In genomic region chr10:100327007-100327700, GRCh38 we compare ENCODE assay signal across 9 cellular contexts. TPM values are rescaled to one million over a fixed set of nuclear protein-coding genes. Genes with fewer than 3 reads are reported as not detected.
DNase-seq lines count a peak whose midpoint lies in the region; ATAC-seq lines count a peak whose summit lies in the region.
"Had no signal": no experiment of that assay in that cellular context is flagged by ENCODE, and none has a peak within 500 bp of the region (broad histone marks: within the 10 kb centered on the region; RNA-seq: fewer than 3 reads in every experiment).

No MANE protein-coding gene starts in this region.

- peak overlapping the region; percentile 21 for H3K27ac ChIP-seq in skeletal muscle tissue (ENCODE audit: low read depth, low read length)

- ATAC-seq in GM21515 (IDR thresholded peaks at IDR 0.05; ENCODE audit: unreplicated experiment), result peak; percentile 98
- peak; percentile 99 for ATAC-seq in HG03571 (IDR thresholded peaks at IDR 0.05; ENCODE audit: unreplicated experiment)

- H3K4me1 Mint-ChIP-seq in activated CD4-positive, alpha-beta memory T cell treated with anti-CD3 and anti-CD28 coated beads, Interleukin-2, amount 10 ng/mL, durations not matched to agents 7 days and 5 days, result peaks cover 15% of the 10 kb centered on the region

- no peak overlapping the region for H3K4me3 ChIP-seq in skeletal muscle tissue (ENCODE audit: low read length in 3 of 3)

- no peak overlapping the region for H3K4me3 Mint-ChIP-seq in activated CD4-positive, alpha-beta memory T cell treated with anti-CD3 and anti-CD28 coated beads, Interleukin-2, amount 10 ng/mL, durations not matched to agents 7 days and 5 days

- no peaks in the 10 kb centered on the region for H3K9me3 Mint-ChIP-seq in activated CD4-positive, alpha-beta memory T cell treated with anti-CD3 and anti-CD28 coated beads, Interleukin-2, amount 10 ng/mL, durations not matched to agents 7 days and 5 days

- no peaks in the 10 kb centered on the region for H3K36me3 Mint-ChIP-seq in activated CD4-positive, alpha-beta memory T cell treated with anti-CD3 and anti-CD28 coated beads, Interleukin-2, amount 10 ng/mL, durations not matched to agents 7 days and 5 days (ENCODE audit: low read depth)

- DNase-seq in NCI-H345 (lab: John Stamatoyannopoulos, UW), result peak; percentile 27
- no peak for DNase-seq in NCI-H345 treated with DMSO at 0.1 percent for 48 hours (lab: John Stamatoyannopoulos, UW; ENCODE audit: unreplicated experiment)
- peak; percentile 44 for DNase-seq in activated CD4-positive, alpha-beta memory T cell treated with anti-CD3 and anti-CD28 coated beads, Interleukin-2, amount 10 ng/mL, durations not matched to agents 7 days and 5 days
- no peak for DNase-seq in glomerular visceral epithelial cell (ENCODE audit: extremely low spot score)
- no peak for DNase-seq in dermis blood vessel endothelial cell

- POLR2A ChIA-PET in activated CD4-positive, alpha-beta memory T cell treated with anti-CD3 and anti-CD28 coated beads, Interleukin-2, amount 10 ng/mL, durations not matched to agents 7 days and 5 days (lab: Charles Lee), result interaction anchor here (0.7 to 1.3 kb wide), 4 partner anchors 9 to 167 kb away, joined by 3 read pairs; no protein-coding TSS in a partner anchor

- H3K27ac Mint-ChIP-seq in activated CD4-positive, alpha-beta memory T cell treated with anti-CD3 and anti-CD28 coated beads, Interleukin-2, amount 10 ng/mL, durations not matched to agents 7 days and 5 days, result peak overlapping the region; percentile 58

- CTCF ChIA-PET in activated CD4-positive, alpha-beta memory T cell treated with anti-CD3 and anti-CD28 coated beads, Interleukin-2, amount 10 ng/mL, durations not matched to agents 7 days and 5 days (lab: Charles Lee), result interaction anchor here (1.0 to 1.4 kb wide), 3 partner anchors 11 to 192 kb away, joined by 3 to 4 read pairs (median 3); no protein-coding TSS in a partner anchor

- peaks cover 13% of the 10 kb centered on the region for H3K27me3 Mint-ChIP-seq in activated CD4-positive, alpha-beta memory T cell treated with anti-CD3 and anti-CD28 coated beads, Interleukin-2, amount 10 ng/mL, durations not matched to agents 7 days and 5 days

- H3K27me3 ChIP-seq in skeletal muscle tissue (ENCODE audit: control insufficient read depth in 3 of 3, insufficient read depth in 3 of 3, low read length in 3 of 3), result peaks cover 16 to 25% (median 17%) of the 10 kb centered on the region in 3 donors

- H3K36me3 ChIP-seq in skeletal muscle tissue (ENCODE audit: control insufficient read depth in 3 of 3, insufficient read depth in 3 of 3, low read length in 3 of 3), result no peaks in the 10 kb centered on the region

- H3K4me1 ChIP-seq in skeletal muscle tissue (ENCODE audit: control insufficient read depth in 3 of 3, insufficient read depth in 3 of 3, low read length in 3 of 3), result peaks cover 10 to 15% (median 12%) of the 10 kb centered on the region in 3 donors

- no peaks in the 10 kb centered on the region for H3K9me3 ChIP-seq in skeletal muscle tissue (ENCODE audit: control insufficient read depth in 3 of 3, low read length in 3 of 3)

- peak overlapping the region in 1 of 3 donors; percentile 44 for H3K9ac ChIP-seq in skeletal muscle tissue (ENCODE audit: low read depth in 1 of 3, low read length in 3 of 3)

RNA-seq across cellular contexts. Expression of gene PKD2L1, which starts 2.9 kb away (rescaled TPM):
- under 1 TPM in 1 of 2 experiments, not detected in 1; 0.18 TPM for total RNA-seq in activated CD4-positive, alpha-beta memory T cell treated with anti-CD3 and anti-CD28 coated beads, Interleukin-2, amount 10 ng/mL, durations not matched to agents 7 days and 5 days
- total RNA-seq in skeletal muscle tissue, result not detected
- not detected in 2 replicates for total RNA-seq in dermis blood vessel endothelial cell
- total RNA-seq: SK-MEL-5 had no signal

RNA-seq across cellular contexts. Expression of gene SCD, which starts 19.9 kb away (rescaled TPM):
- 100 to 1,000 TPM; 198 to 202 TPM for total RNA-seq in activated CD4-positive, alpha-beta memory T cell treated with anti-CD3 and anti-CD28 coated beads, Interleukin-2, amount 10 ng/mL, durations not matched to agents 7 days and 5 days
- total RNA-seq in skeletal muscle tissue (115 TPM), dermis blood vessel endothelial cell (62.3 and 297 TPM in 2 replicates)

RNA-seq across cellular contexts. Expression of gene BLOC1S2, which starts 40.7 kb away (rescaled TPM):
- 10 to 100 TPM; 47.5 to 48.8 TPM for total RNA-seq in activated CD4-positive, alpha-beta memory T cell treated with anti-CD3 and anti-CD28 coated beads, Interleukin-2, amount 10 ng/mL, durations not matched to agents 7 days and 5 days
- 9.9 TPM for total RNA-seq in skeletal muscle tissue
- total RNA-seq in dermis blood vessel endothelial cell, result 35.1 and 44.2 TPM in 2 replicates

RNA-seq across cellular contexts. Expression of gene CWF19L1, which starts 59.7 kb away (rescaled TPM):
- total RNA-seq in activated CD4-positive, alpha-beta memory T cell treated with anti-CD3 and anti-CD28 coated beads, Interleukin-2, amount 10 ng/mL, durations not matched to agents 7 days and 5 days, result 10 to 100 TPM; 36.0 to 36.7 TPM
- total RNA-seq in skeletal muscle tissue (29.2 TPM), dermis blood vessel endothelial cell (32.5 and 37.0 TPM in 2 replicates)

Comparison
In these comparisons a context has a peak if more than half of its experiments do, and no peak if none do; other contexts are left out.
1. DNase-seq: peak in NCI-H345 (single experiment) and activated CD4-positive, alpha-beta memory T cell treated with anti-CD3 and anti-CD28 coated beads, Interleukin-2, amount 10 ng/mL, durations not matched to agents 7 days and 5 days (single experiment); none in NCI-H345 treated with DMSO at 0.1 percent for 48 hours (single experiment), glomerular visceral epithelial cell (single experiment) and dermis blood vessel endothelial cell (single experiment).